17 cellular contexts compared by ENCODE assay signal in the genomic region with DNA sequence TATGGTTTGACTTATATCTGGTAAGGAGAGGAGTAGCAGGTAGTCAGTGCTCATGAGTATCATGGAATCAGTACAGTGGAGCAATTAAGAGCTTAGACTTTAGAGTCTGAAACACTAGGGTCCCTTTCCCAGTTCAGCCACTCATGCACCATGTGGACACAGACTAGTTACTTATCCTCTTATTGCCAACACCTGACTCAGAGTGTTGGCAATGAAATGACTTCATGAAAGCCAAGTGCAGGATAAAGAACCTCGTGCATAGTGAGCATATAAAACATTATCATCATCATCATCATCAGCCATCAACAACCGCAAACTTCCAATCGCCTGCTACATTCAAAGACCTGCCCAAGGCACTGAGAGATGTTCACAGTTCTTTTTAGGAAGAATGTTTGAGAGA.
DNase-seq lines count a peak whose midpoint lies in the region; ATAC-seq and TF ChIP-seq lines count a peak whose summit lies in the region.
"Had no signal": no experiment of that assay in that cellular context is flagged by ENCODE, and none has a peak within 500 bp of the region (broad histone marks: within the 10 kb centered on the region; RNA-seq: fewer than 3 reads in every experiment).

No MANE protein-coding gene starts in this region.

- peaks cover 18% of the 10 kb centered on the region for H3K4me1 ChIP-seq in PC-3 (ENCODE audit: insufficient read depth, low read length)
- H3K4me1 ChIP-seq in gastrocnemius medialis = peaks cover 3 to 5% of the 10 kb centered on the region in 2 donors
- H3K4me1 ChIP-seq in sigmoid colon = peaks cover 0 to 19% (median 13%) of the 10 kb centered on the region in 4 donors
- H3K4me1 ChIP-seq: BE2C had no signal

- no peaks in the 10 kb centered on the region for H3K9me3 ChIP-seq in PC-3 (ENCODE audit: low read length)
- no peaks in the 10 kb centered on the region for H3K9me3 ChIP-seq in gastrocnemius medialis
- H3K9me3 ChIP-seq in sigmoid colon = no peaks in the 10 kb centered on the region

- H3K27ac ChIP-seq in PC-3 (ENCODE audit: low read length) (no peak overlapping the region), gastrocnemius medialis (no peak overlapping the region), sigmoid colon (peak overlapping the region in 1 of 4 donors; percentile 25)

- no peaks in the 10 kb centered on the region for H4K20me1 ChIP-seq in PC-3 (ENCODE audit: low read length)

- CTCF ChIA-PET in PC-3 (lab: Charles Lee) = no interaction called here

- intact Hi-C loops in PC-3 (cut with micrococcal nuclease) (no loop called here), gastrocnemius medialis (cut with DNase I; ENCODE audit: low total_unique reads) (no loop called here), sigmoid colon (cut with DNase I) (no loop called here)

- POLR2A ChIA-PET in PC-3 (lab: Charles Lee; ENCODE audit: unreplicated experiment) = no interaction called here

- no peak overlapping the region for H3K4me3 ChIP-seq in PC-3 (ENCODE audit: low read length)
- no peak overlapping the region for H3K4me3 ChIP-seq in fibroblast of the aortic adventitia (ENCODE audit: low read depth, low read length)
- H3K4me3 ChIP-seq in gastrocnemius medialis = no peak overlapping the region
- H3K4me3 ChIP-seq in sigmoid colon = no peak overlapping the region

- H3K36me3 ChIP-seq in PC-3 (ENCODE audit: low read depth, low read length) (no peaks in the 10 kb centered on the region), gastrocnemius medialis (no peaks in the 10 kb centered on the region), sigmoid colon (no peaks in the 10 kb centered on the region)
- H3K36me3 ChIP-seq: BE2C had no signal

- TF ChIP-seq EP300 in sigmoid colon (IDR thresholded peaks at IDR 0.05) = no peak

- in situ Hi-C loops in gastrocnemius medialis (cut with MboI; ENCODE audit: low sequenced_read_pairs in 4 of 4) = loop anchor here in 1 of 4 donors (25.0 kb wide), 1 partner anchor 440 kb away; no protein-coding TSS in a partner anchor

- H3K79me2 ChIP-seq in PC-3 (ENCODE audit: low read length) = no peaks in the 10 kb centered on the region

- H2AFZ ChIP-seq in PC-3 (ENCODE audit: low read length) = no peak overlapping the region

- H3K4me2 ChIP-seq in PC-3 (ENCODE audit: low read length) = no peak overlapping the region

- H3K27me3 ChIP-seq in PC-3 (ENCODE audit: low read length) (no peaks in the 10 kb centered on the region), gastrocnemius medialis (no peaks in the 10 kb centered on the region), sigmoid colon (no peaks in the 10 kb centered on the region)

- WGBS in sigmoid colon, 2 donors = 75 to 80% methylated on average over 3 of the region's 3 CpGs

- TF ChIP-seq CTCF in PC-3 (conservative IDR thresholded peaks at IDR 0.05; ENCODE audit: low read depth, low read length) = no peak
- no peak for TF ChIP-seq CTCF in fibroblast of the aortic adventitia (IDR thresholded peaks at IDR 0.05; ENCODE audit: insufficient read depth, low read length)
- TF ChIP-seq CTCF in gastrocnemius medialis (IDR thresholded peaks at IDR 0.05 in 4 of 5, conservative IDR thresholded peaks at IDR 0.05 in 1 of 5) = no peak
- TF ChIP-seq CTCF in sigmoid colon (IDR thresholded peaks at IDR 0.05) = no peak

- no TSS peak for BruUV-seq in PC-3 (replicated peaks; lab: Mats Ljungman, UMichigan)

- H3F3A ChIP-seq in PC-3 (ENCODE audit: low read length, unreplicated experiment) = no peaks in the 10 kb centered on the region

- ATAC-seq in PC-3 (no peak), gastrocnemius medialis (peak; percentile 86 to 88)

- H3K9me2 ChIP-seq in PC-3 (replicated peaks; ENCODE audit: low read length) = no peaks in the 10 kb centered on the region

- TF ChIP-seq POLR2A in gastrocnemius medialis (IDR thresholded peaks at IDR 0.05) (no peak), sigmoid colon (IDR thresholded peaks at IDR 0.05) (no peak)

- peak; percentile 51 for DNase-seq in PC-3
- DNase-seq in astrocyte of the hippocampus (ENCODE audit: low read depth, low spot score) = peak; percentile 33
- DNase-seq in fibroblast of the aortic adventitia (ENCODE audit: low read depth) = peak; percentile 73
- DNase-seq in gastrocnemius medialis = no peak
- no peak for DNase-seq in sigmoid colon
- no peak for DNase-seq in OCI-M2 (lab: John Stamatoyannopoulos, UW; ENCODE audit: unreplicated experiment)
- DNase-seq in NCI-H526 treated with DMSO at 0.1 percent for 48 hours (lab: John Stamatoyannopoulos, UW) = no peak
- DNase-seq: BE2C; CD4-positive, alpha-beta memory T cell; DND-41; GDM1; HFFc6; KG1; MM.1S; NCI-H1105; NCI-H1694 treated with DMSO at 0.1 percent for 48 hours; RPMI8226 had no signal

- no peak overlapping the region for H3K9ac ChIP-seq in PC-3 (ENCODE audit: low read length)

Comparison
In these comparisons a context has a peak if more than half of its experiments do, and no peak if none do; other contexts are left out.
1. DNase-seq: peak in PC-3 (single experiment), astrocyte of the hippocampus (single experiment) and fibroblast of the aortic adventitia (single experiment); none in gastrocnemius medialis (0 of 2), sigmoid colon (single experiment), OCI-M2 (single experiment) and NCI-H526 treated with DMSO at 0.1 percent for 48 hours (single experiment).